ENCODE assay signal across 27 cellular contexts in the genomic region with DNA sequence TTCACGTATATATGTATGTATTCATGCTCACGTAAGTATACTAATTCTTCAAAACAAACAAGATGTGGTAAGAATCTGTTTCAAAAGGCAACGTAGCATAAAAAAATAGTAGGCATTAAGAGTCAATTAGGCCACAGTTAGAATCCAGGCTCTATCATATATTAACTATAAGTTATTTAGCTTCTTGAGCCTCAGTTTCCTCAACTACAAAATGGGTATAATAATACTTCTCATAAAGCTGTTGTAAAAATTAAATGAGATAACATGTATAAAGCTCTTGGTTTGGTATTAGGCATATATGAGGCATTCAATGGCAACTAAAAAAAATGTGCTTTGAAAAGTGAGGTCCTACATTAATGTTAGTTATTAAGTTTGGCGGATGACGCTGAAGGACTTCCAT. TPM values are rescaled to one million over a fixed set of nuclear protein-coding genes. Genes with fewer than 3 reads are reported as not detected.
A peak's percentile ranks its signal among the peaks of the same experiment; 100 is the strongest.
DNase-seq lines count a peak whose midpoint lies in the region; ATAC-seq, FAIRE-seq and TF ChIP-seq lines count a peak whose summit lies in the region.
"Had no signal": no experiment of that assay in that cellular context is flagged by ENCODE, and none has a peak within 500 bp of the region (broad histone marks: within the 10 kb centered on the region; RNA-seq: fewer than 3 reads in every experiment).

No MANE protein-coding gene starts in this region.

- H3K4me1 ChIP-seq in HepG2 (ENCODE audit: insufficient read depth, low read length) (no peaks in the 10 kb centered on the region), right lobe of liver (no peaks in the 10 kb centered on the region), psoas muscle (peaks cover 42% of the 10 kb centered on the region), skeletal muscle tissue (ENCODE audit: control insufficient read depth in 3 of 3, insufficient read depth in 3 of 3, low read length in 3 of 3) (peaks cover 4 to 28% (median 11%) of the 10 kb centered on the region in 3 donors)
- H3K4me1 ChIP-seq: Caco-2 had no signal

- H3K9me3 ChIP-seq in HepG2 (ENCODE audit: low read length) (no peaks in the 10 kb centered on the region), right lobe of liver (no peaks in the 10 kb centered on the region), psoas muscle (no peaks in the 10 kb centered on the region), skeletal muscle tissue (ENCODE audit: control insufficient read depth in 3 of 3, low read length in 3 of 3) (no peaks in the 10 kb centered on the region)
- H3K9me3 ChIP-seq: BLaER1 treated with 17β-estradiol and CSF1 and Interleukin-3, amounts not matched to agents 10 nM and 100 nM; Caco-2 had no signal

- H3K27me3 ChIP-seq in HepG2 (ENCODE audit: control insufficient read depth in 1 of 2, insufficient read depth in 2 of 2, low read length in 2 of 2) (no peaks in the 10 kb centered on the region), right lobe of liver (no peaks in the 10 kb centered on the region), psoas muscle (ENCODE audit: insufficient read depth in 3 of 3, low read length in 2 of 3) (no peaks in the 10 kb centered on the region), skeletal muscle tissue (ENCODE audit: control insufficient read depth in 3 of 3, insufficient read depth in 3 of 3, low read length in 3 of 3) (no peaks in the 10 kb centered on the region)
- H3K27me3 ChIP-seq: BLaER1 treated with 17β-estradiol and CSF1 and Interleukin-3, amounts not matched to agents 10 nM and 100 nM had no signal

- no peak overlapping the region for H3K4me3 Mint-ChIP-seq in activated T-helper 2 cell treated with anti-CD3 and anti-CD28 coated beads, Interferon-gamma antibody, Interleukin-2, Interleukin-4, amounts not matched to agents 10 μg/mL and 5 μg/mL and 100 μg/mL, durations not matched to agents 14 hours and 24 hours and 36 hours (ENCODE audit: low read depth)
- H3K4me3 Mint-ChIP-seq: CD4-positive, alpha-beta T cell; CD8-positive, alpha-beta T cell had no signal

- H3K27me3 Mint-ChIP-seq in activated T-helper 2 cell treated with anti-CD3 and anti-CD28 coated beads, Interferon-gamma antibody, Interleukin-2, Interleukin-4, amounts not matched to agents 10 μg/mL and 5 μg/mL and 100 μg/mL, durations not matched to agents 14 hours and 24 hours and 36 hours (ENCODE audit: low read depth) = no peaks in the 10 kb centered on the region
- H3K27me3 Mint-ChIP-seq: CD4-positive, alpha-beta T cell had no signal

- no peak for TF ChIP-seq RAD21 in HepG2 (CRISPR knock-in tag; IDR thresholded peaks at IDR 0.05)

- H3K9ac ChIP-seq in HepG2 (ENCODE audit: insufficient read depth, low read depth, low read length) = no peak overlapping the region
- H3K9ac ChIP-seq in skeletal muscle tissue (ENCODE audit: low read depth in 1 of 3, low read length in 3 of 3) = peak overlapping the region in 1 of 3 donors; percentile 15
- H3K9ac ChIP-seq: BLaER1 treated with 17β-estradiol and CSF1 and Interleukin-3, amounts not matched to agents 10 nM and 100 nM had no signal

- H3K4me2 ChIP-seq in HepG2 (ENCODE audit: low read depth, low read length) = no peak overlapping the region
- H3K4me2 ChIP-seq: BLaER1 treated with 17β-estradiol and CSF1 and Interleukin-3, amounts not matched to agents 10 nM and 100 nM had no signal

- no peak for TF ChIP-seq CTCF in HepG2 (CRISPR knock-in tag; IDR thresholded peaks at IDR 0.05)
- no peak for TF ChIP-seq CTCF in right lobe of liver (IDR thresholded peaks at IDR 0.05)
- no peak for TF ChIP-seq CTCF in psoas muscle (IDR thresholded peaks at IDR 0.05)

- H3K36me3 Mint-ChIP-seq in activated T-helper 2 cell treated with anti-CD3 and anti-CD28 coated beads, Interferon-gamma antibody, Interleukin-2, Interleukin-4, amounts not matched to agents 10 μg/mL and 5 μg/mL and 100 μg/mL, durations not matched to agents 14 hours and 24 hours and 36 hours (ENCODE audit: low read depth) = peaks cover 34% of the 10 kb centered on the region

- H3K4me1 Mint-ChIP-seq in activated T-helper 2 cell treated with anti-CD3 and anti-CD28 coated beads, Interferon-gamma antibody, Interleukin-2, Interleukin-4, amounts not matched to agents 10 μg/mL and 5 μg/mL and 100 μg/mL, durations not matched to agents 14 hours and 24 hours and 36 hours (ENCODE audit: low read depth) = peaks cover 18% of the 10 kb centered on the region

- no peak overlapping the region for H3K27ac Mint-ChIP-seq in activated T-helper 2 cell treated with anti-CD3 and anti-CD28 coated beads, Interferon-gamma antibody, Interleukin-2, Interleukin-4, amounts not matched to agents 10 μg/mL and 5 μg/mL and 100 μg/mL, durations not matched to agents 14 hours and 24 hours and 36 hours
- H3K27ac Mint-ChIP-seq: CD4-positive, alpha-beta T cell; CD8-positive, alpha-beta T cell had no signal

- H3K4me3 ChIP-seq in HepG2 (replicated peaks in 1 of 3; ENCODE audit: insufficient read depth in 1 of 3, low read depth in 2 of 3, low read length in 3 of 3) (no peak overlapping the region), right lobe of liver (no peak overlapping the region), psoas muscle (no peak overlapping the region), skeletal muscle tissue (ENCODE audit: low read length in 3 of 3) (no peak overlapping the region)
- peak overlapping the region; percentile 2; the same call in 1 of the 2 replicates for H3K4me3 ChIP-seq in Jurkat, Clone E6-1 (ENCODE audit: low read length)
- H3K4me3 ChIP-seq: BLaER1 treated with 17β-estradiol and CSF1 and Interleukin-3, amounts not matched to agents 10 nM and 100 nM; GM12878 had no signal

- in situ Hi-C loops in HepG2 (cut with HindIII; ENCODE audit: extremely low pct_ligation_motif_present, low pct_unique_long_range_greater_than_20kb) = no loop called here

- no peak for TF ChIP-seq EP300 in HepG2 (IDR thresholded peaks at IDR 0.05; ENCODE audit: low read depth in 2 of 2, low read length in 2 of 2)
- TF ChIP-seq EP300 in HepG2 (CRISPR knock-in tag; IDR thresholded peaks at IDR 0.05; ENCODE audit: borderline replicate concordance) = no peak

- ATAC-seq in HepG2 (no peak), right lobe of liver (no peak), psoas muscle (no peak), HG02642 (IDR thresholded peaks at IDR 0.05; ENCODE audit: poor library complexity, unreplicated experiment) (no peak)
- ATAC-seq: CD8-positive, alpha-beta T cell; GM12878 had no signal

- no peaks in the 10 kb centered on the region for H3K9me3 Mint-ChIP-seq in activated T-helper 2 cell treated with anti-CD3 and anti-CD28 coated beads, Interferon-gamma antibody, Interleukin-2, Interleukin-4, amounts not matched to agents 10 μg/mL and 5 μg/mL and 100 μg/mL, durations not matched to agents 14 hours and 24 hours and 36 hours
- H3K9me3 Mint-ChIP-seq: CD4-positive, alpha-beta T cell; CD8-positive, alpha-beta T cell had no signal

- CTCF ChIA-PET in HepG2 (lab: Yijun Ruan, JAX; ENCODE audit: low intra/inter-chr PET ratio, low total read pairs) = no interaction called here

- no peak for DNase-seq in HepG2 (ENCODE audit: low spot score)
- no peak for DNase-seq in right lobe of liver
- no peak for DNase-seq in Jurkat, Clone E6-1 (ENCODE audit: low read depth, low spot score)
- DNase-seq in psoas muscle = no peak
- DNase-seq in activated T-helper 2 cell treated with anti-CD3 and anti-CD28 coated beads, Interferon-gamma antibody, Interleukin-2, Interleukin-4, amounts not matched to agents 10 μg/mL and 5 μg/mL and 100 μg/mL, durations not matched to agents 14 hours and 24 hours and 36 hours (ENCODE audit: low spot score) = no peak
- no peak for DNase-seq in HuH-7.5 (ENCODE audit: low spot score)
- DNase-seq: ACHN; Caco-2; Calu3; CD4-positive, alpha-beta T cell; CD8-positive, alpha-beta T cell; DMS 273 treated with DMSO at 0.1 percent for 48 hours; DMS153; DMS53; DMS79; DND-41; EL; GDM1 had no signal

- peaks cover 11 to 33% of the 10 kb centered on the region in 2 experiments for H3K36me3 ChIP-seq in HepG2 (replicated peaks in 1 of 2; ENCODE audit: control insufficient read depth in 1 of 2, insufficient read depth in 2 of 2, low read length in 2 of 2)
- peaks cover 0 to 21% (median 6%) of the 10 kb centered on the region in 4 donors for H3K36me3 ChIP-seq in right lobe of liver
- peaks cover 9 to 36% of the 10 kb centered on the region in 2 donors for H3K36me3 ChIP-seq in psoas muscle (ENCODE audit: insufficient read depth in 1 of 2, low read depth in 1 of 2)
- H3K36me3 ChIP-seq in skeletal muscle tissue (ENCODE audit: control insufficient read depth in 3 of 3, insufficient read depth in 3 of 3, low read length in 3 of 3) = peaks cover 3 to 16% (median 13%) of the 10 kb centered on the region in 3 donors

- no peak for FAIRE-seq in HepG2 (lab: Jason Lieb, UNC)
- FAIRE-seq: A204.1, GM12878, GM12892, GM18507 had no signal

- WGBS in HepG2 (ENCODE audit: low lambda C conversion rate) = 98% methylated on average over 5 of the region's 5 CpGs
- WGBS in right lobe of liver (ENCODE audit: insufficient coverage, low coverage, low lambda C conversion rate, missing lambda C conversion rate) = 100% methylated on average over 5 of the region's 5 CpGs
- WGBS in psoas muscle, 3 donors = 93 to 95% (median 93%) methylated on average over 5 of the region's 5 CpGs

- no TSS peak for BruUV-seq in HepG2 (replicated peaks; lab: Mats Ljungman, UMichigan)

- POLR2A ChIA-PET in HepG2 (lab: Yijun Ruan, JAX) = interaction anchor here (1.2 kb wide), 1 partner anchor 10 kb away, joined by 3 read pairs; no protein-coding TSS in a partner anchor

- no peak overlapping the region for H3K27ac ChIP-seq in HepG2 (ENCODE audit: extremely low read length, insufficient read depth, low read length)
- no peak overlapping the region for H3K27ac ChIP-seq in right lobe of liver
- peak overlapping the region; percentile 68 for H3K27ac ChIP-seq in psoas muscle
- H3K27ac ChIP-seq in skeletal muscle tissue (ENCODE audit: low read depth, low read length) = peak overlapping the region; percentile 54
- H3K27ac ChIP-seq: 22Rv1; BLaER1 treated with 17β-estradiol and CSF1 and Interleukin-3, amounts not matched to agents 10 nM and 100 nM; C4-2B had no signal

- TF ChIP-seq POLR2A in HepG2 (IDR thresholded peaks at IDR 0.05; ENCODE audit: insufficient read depth in 1 of 2, low read depth in 2 of 2, low read length in 2 of 2) = no peak
- TF ChIP-seq POLR2A in right lobe of liver (IDR thresholded peaks at IDR 0.05) = no peak

- peaks cover 33% of the 10 kb centered on the region for H3K79me2 ChIP-seq in HepG2 (ENCODE audit: insufficient read depth, low read length)

- intact Hi-C loops in HepG2 (cut with micrococcal nuclease; ENCODE audit: unreplicated experiment) = no loop called here
- intact Hi-C loops in right lobe of liver (cut with DNase I) = no loop called here
- intact Hi-C loops in psoas muscle (cut with DNase I) = no loop called here
- intact Hi-C loops in activated T-helper 2 cell treated with anti-CD3 and anti-CD28 coated beads, Interferon-gamma antibody, Interleukin-2, Interleukin-4, amounts not matched to agents 10 μg/mL and 5 μg/mL and 100 μg/mL, durations not matched to agents 14 hours and 24 hours and 36 hours (cut with micrococcal nuclease) = no loop called here

- H4K20me1 ChIP-seq in HepG2 (ENCODE audit: insufficient read depth, low read length) = 0 out of 2 replicates have a peak, but pooled peaks cover 3% of the 10 kb centered on the region

- no peak overlapping the region for H2AFZ ChIP-seq in HepG2 (ENCODE audit: low read length)

RNA-seq across cellular contexts. Expression of a gene that starts 9.2 kb away (rescaled TPM):
- 22.3 and 28.9 TPM in 2 replicates for total RNA-seq in HepG2 (2016; rRNA removed; fragmentation: Illumina TruSeq; extraction: Trizol)
- 29.6 and 35.2 TPM in 2 replicates for total RNA-seq in HepG2 (2016; cell fraction: cytosol; rRNA removed; fragmentation: Illumina TruSeq; extraction: Trizol; ENCODE audit: low read depth)
- 20.5 and 28.3 TPM in 2 replicates for total RNA-seq in HepG2 (2016; cell fraction: insoluble cytoplasmic fraction; rRNA removed; fragmentation: Illumina TruSeq; extraction: Trizol)
- total RNA-seq in HepG2 (2016; cell fraction: membrane; rRNA removed; fragmentation: Illumina TruSeq; extraction: Trizol) = 23.3 and 27.3 TPM in 2 replicates
- total RNA-seq in HepG2 (2016; cell fraction: nucleus; rRNA removed; fragmentation: Illumina TruSeq; extraction: Trizol) = 24.2 and 34.7 TPM in 2 replicates
- 14.6 and 16.5 TPM in 2 replicates for polyA plus RNA-seq in HepG2 (2011; rRNA removed)
- 8.0 and 10.4 TPM in 2 replicates for polyA plus RNA-seq in HepG2 (2011; cell fraction: cytosol; rRNA removed)
- polyA plus RNA-seq in HepG2 (2011; cell fraction: nucleus; rRNA removed) = 16.4 TPM in 2 replicates
- 14.5 and 15.0 TPM in 2 replicates for polyA plus RNA-seq in HepG2 (2012)
- polyA plus RNA-seq in HepG2 (2016; cell fraction: cytosol; fragmentation: Illumina TruSeq; extraction: Trizol; ENCODE audit: low read depth) = 3.2 and 3.4 TPM in 2 replicates
- 9.9 and 10.3 TPM in 2 replicates for polyA plus RNA-seq in HepG2 (2016; cell fraction: insoluble cytoplasmic fraction; fragmentation: Illumina TruSeq; extraction: Trizol; ENCODE audit: low read depth)
- 6.4 and 6.5 TPM in 2 replicates for polyA plus RNA-seq in HepG2 (2016; cell fraction: membrane; fragmentation: Illumina TruSeq; extraction: Trizol; ENCODE audit: low read depth)
- 20.1 and 22.3 TPM in 2 replicates for polyA plus RNA-seq in HepG2 (2016; cell fraction: nucleus; fragmentation: Illumina TruSeq; extraction: Trizol; ENCODE audit: insufficient read depth, low read depth)
- polyA minus RNA-seq in HepG2 (2011; rRNA and poly(A)+ RNA removed; ENCODE audit: low replicate concordance) = 23.0 and 50.3 TPM in 2 replicates
- 20.0 and 21.6 TPM in 2 replicates for polyA minus RNA-seq in HepG2 (2011; cell fraction: cytosol; rRNA and poly(A)+ RNA removed)
- 41.8 and 43.5 TPM in 2 replicates for polyA minus RNA-seq in HepG2 (2011; cell fraction: nucleus; rRNA and poly(A)+ RNA removed)
- 10 to 100 TPM in 3 of 6 experiments, 1 to 10 TPM in 3; 7.0 to 15.5 (median 9.1) TPM for total RNA-seq in right lobe of liver
- 19.5 TPM for polyA plus RNA-seq in Jurkat, Clone E6-1 (2012; ENCODE audit: insufficient read depth, insufficient read length)
- total RNA-seq in psoas muscle = 10 to 100 TPM; 27.0 to 46.9 (median 34.5) TPM
- 10 to 100 TPM in 1 of 3 donors, 1 to 10 TPM in 2; 7.1 to 25.7 (median 7.4) TPM for polyA plus RNA-seq in psoas muscle
- 48.5 TPM for total RNA-seq in skeletal muscle tissue
- 15.7 and 15.8 TPM in 2 replicates for total RNA-seq in activated T-helper 2 cell treated with anti-CD3 and anti-CD28 coated beads, Interferon-gamma antibody, Interleukin-2, Interleukin-4, amounts not matched to agents 10 μg/mL and 5 μg/mL and 100 μg/mL, durations not matched to agents 14 hours and 24 hours and 36 hours

Comparison
In these comparisons a context has a peak if more than half of its experiments do, and no peak if none do; other contexts are left out.
1. H3K27ac ChIP-seq: peak in psoas muscle (single experiment) and skeletal muscle tissue (single experiment); none in HepG2 (single experiment) and right lobe of liver (0 of 3).